Comparison of ENCODE assay signal across 15 cellular contexts in genomic region chr11:64799256-64799924, GRCh38. TPM values are rescaled to one million over a fixed set of nuclear protein-coding genes. Genes with fewer than 3 reads are reported as not detected.
DNase-seq lines count a peak whose midpoint lies in the region; ATAC-seq and TF ChIP-seq lines count a peak whose summit lies in the region.
"Had no signal": no experiment of that assay in that cellular context is flagged by ENCODE, and none has a peak within 500 bp of the region (broad histone marks: within the 10 kb centered on the region; RNA-seq: fewer than 3 reads in every experiment).

No MANE protein-coding gene starts in this region.

- intact Hi-C loops in CD4-positive, alpha-beta T cell (cut with DNase I, micrococcal nuclease): no loop called here
- intact Hi-C loops in activated B cell treated with CpG ODN at 0.5 μM for 24 hours (cut with micrococcal nuclease): loop anchor here (1.0 kb wide), 1 partner anchor 12 kb away; no protein-coding TSS in a partner anchor
- intact Hi-C loops in naive thymus-derived CD4-positive, alpha-beta T cell (cut with micrococcal nuclease): no loop called here
- intact Hi-C loops in CD8-positive, alpha-beta T cell (cut with DNase I, micrococcal nuclease): no loop called here

- TF ChIP-seq CTCF in CD4-positive, alpha-beta T cell (IDR thresholded peaks at IDR 0.05): no peak
- TF ChIP-seq CTCF in activated B cell treated with CpG ODN at 0.5 μM for 24 hours (IDR thresholded peaks at IDR 0.05): no peak
- no peak for TF ChIP-seq CTCF in CD8-positive, alpha-beta T cell (IDR thresholded peaks at IDR 0.05)

- no peak overlapping the region for H3K4me3 ChIP-seq in naive thymus-derived CD4-positive, alpha-beta T cell (ENCODE audit: low read length)
- no peak overlapping the region for H3K4me3 ChIP-seq in CD8-positive, alpha-beta T cell (ENCODE audit: low read depth, low read length)
- H3K4me3 ChIP-seq: cardiac muscle cell, prostate gland had no signal

- no peaks in the 10 kb centered on the region for H3K9me3 Mint-ChIP-seq in CD4-positive, alpha-beta T cell
- no peaks in the 10 kb centered on the region for H3K9me3 Mint-ChIP-seq in activated B cell treated with CpG ODN at 0.5 μM for 24 hours
- H3K9me3 Mint-ChIP-seq in naive thymus-derived CD4-positive, alpha-beta T cell: peaks cover 0 to 1% (median 0%) of the 10 kb centered on the region in 11 donors
- no peaks in the 10 kb centered on the region for H3K9me3 Mint-ChIP-seq in CD8-positive, alpha-beta T cell

- no peaks in the 10 kb centered on the region for H3K27me3 Mint-ChIP-seq in CD4-positive, alpha-beta T cell
- H3K27me3 Mint-ChIP-seq in activated B cell treated with CpG ODN at 0.5 μM for 24 hours: no peaks in the 10 kb centered on the region
- no peaks in the 10 kb centered on the region for H3K27me3 Mint-ChIP-seq in naive thymus-derived CD4-positive, alpha-beta T cell
- no peaks in the 10 kb centered on the region for H3K27me3 Mint-ChIP-seq in CD8-positive, alpha-beta T cell (ENCODE audit: low read depth)

- CTCF ChIA-PET in CD4-positive, alpha-beta T cell (lab: Charles Lee): interaction anchor here (0.6 to 2.8 kb wide), 3 partner anchors 11 to 74 kb away, joined by 3 to 7 read pairs (median 3); no protein-coding TSS in a partner anchor
- CTCF ChIA-PET in activated B cell treated with CpG ODN at 0.5 μM for 24 hours (lab: Charles Lee): interaction anchor here (0.7 to 5.1 kb wide), 6 partner anchors 13 to 213 kb away, joined by 3 to 29 read pairs (median 4); partner anchors contain the start of genes CDC42BPG and SF1
- CTCF ChIA-PET in naive thymus-derived CD4-positive, alpha-beta T cell (lab: Charles Lee): interaction anchor here (0.5 to 2.2 kb wide), 6 partner anchors 11 to 55 kb away, joined by 3 to 8 read pairs (median 4); partner anchors contain the start of gene RASGRP2
- CTCF ChIA-PET in CD8-positive, alpha-beta T cell (lab: Charles Lee): interaction anchor here (0.6 to 1.6 kb wide), 6 partner anchors 11 to 532 kb away, joined by 3 to 4 read pairs (median 3); partner anchors contain the start of gene RASGRP2

- H3K36me3 Mint-ChIP-seq in CD4-positive, alpha-beta T cell (ENCODE audit: low read depth): peaks cover 54% of the 10 kb centered on the region
- H3K36me3 Mint-ChIP-seq in activated B cell treated with CpG ODN at 0.5 μM for 24 hours (ENCODE audit: low read depth): peaks cover 40% of the 10 kb centered on the region
- peaks cover 0 to 11% (median 8%) of the 10 kb centered on the region in 5 donors for H3K36me3 Mint-ChIP-seq in naive thymus-derived CD4-positive, alpha-beta T cell
- peaks cover 48% of the 10 kb centered on the region for H3K36me3 Mint-ChIP-seq in CD8-positive, alpha-beta T cell

- no peak overlapping the region for H3K27ac ChIP-seq in CD4-positive, alpha-beta T cell (ENCODE audit: low read depth, low read length)
- no peak overlapping the region for H3K27ac ChIP-seq in naive thymus-derived CD4-positive, alpha-beta T cell (ENCODE audit: low read depth, low read length)
- no peak overlapping the region for H3K27ac ChIP-seq in CD8-positive, alpha-beta T cell (ENCODE audit: low read depth, low read length)
- H3K27ac ChIP-seq: C4-2B, cardiac muscle cell, prostate gland had no signal

- no peaks in the 10 kb centered on the region for H3K9me3 ChIP-seq in CD4-positive, alpha-beta T cell (ENCODE audit: control insufficient read depth, low read length)
- H3K9me3 ChIP-seq in naive thymus-derived CD4-positive, alpha-beta T cell (ENCODE audit: control insufficient read depth in 2 of 3, low read length in 3 of 3): no peaks in the 10 kb centered on the region
- H3K9me3 ChIP-seq in CD8-positive, alpha-beta T cell (ENCODE audit: low read length): no peaks in the 10 kb centered on the region
- H3K9me3 ChIP-seq: prostate gland, SK-N-SH had no signal

- ATAC-seq in CD4-positive, alpha-beta T cell (ENCODE audit: poor library complexity): no peak
- ATAC-seq in GM18861 (IDR thresholded peaks at IDR 0.05; ENCODE audit: unreplicated experiment): peak; percentile 37
- ATAC-seq in activated B cell treated with CpG ODN at 0.5 μM for 24 hours (ENCODE audit: low read depth): peak; percentile 64
- no peak for ATAC-seq in naive thymus-derived CD4-positive, alpha-beta T cell
- no peak for ATAC-seq in left lobe of liver
- ATAC-seq in GM21367 (IDR thresholded peaks at IDR 0.05; ENCODE audit: unreplicated experiment): no peak
- no peak for ATAC-seq in CD8-positive, alpha-beta T cell

- POLR2A ChIA-PET in CD4-positive, alpha-beta T cell (lab: Charles Lee): interaction anchor here (0.6 to 5.7 kb wide), 5 partner anchors 11 to 323 kb away, joined by 3 to 81 read pairs (median 4); partner anchors contain the start of genes MEN1 and SF1
- POLR2A ChIA-PET in activated B cell treated with CpG ODN at 0.5 μM for 24 hours (lab: Charles Lee): interaction anchor here (0.5 to 7.1 kb wide), 14 partner anchors 11 to 698 kb away, joined by 3 to 86 read pairs (median 4); partner anchors contain the start of genes CDC42BPG, MEN1, RASGRP2 and SF1
- POLR2A ChIA-PET in naive thymus-derived CD4-positive, alpha-beta T cell (lab: Charles Lee): interaction anchor here (0.5 to 12.0 kb wide), 10 partner anchors 16 to 532 kb away, joined by 3 to 125 read pairs (median 4); partner anchors contain the start of genes CDC42BPG, RASGRP2 and SF1
- POLR2A ChIA-PET in CD8-positive, alpha-beta T cell (lab: Charles Lee): interaction anchor here (1.2 to 1.7 kb wide), 3 partner anchors 11 to 55 kb away, joined by 3 to 7 read pairs (median 4); partner anchors contain the start of genes MEN1, RASGRP2 and SF1

- peaks cover 9 to 23% of the 10 kb centered on the region in 2 donors for H3K4me1 ChIP-seq in naive thymus-derived CD4-positive, alpha-beta T cell (ENCODE audit: control insufficient read depth in 2 of 2, insufficient read depth in 2 of 2, low read length in 2 of 2)
- peaks cover 28% of the 10 kb centered on the region for H3K4me1 ChIP-seq in CD8-positive, alpha-beta T cell (ENCODE audit: insufficient read depth, low read length)

- H3K27me3 ChIP-seq in CD4-positive, alpha-beta T cell (ENCODE audit: control insufficient read depth, insufficient read depth, low read length): no peaks in the 10 kb centered on the region
- no peaks in the 10 kb centered on the region for H3K27me3 ChIP-seq in naive thymus-derived CD4-positive, alpha-beta T cell (ENCODE audit: control insufficient read depth in 2 of 2, insufficient read depth in 2 of 2, low read length in 2 of 2)
- H3K27me3 ChIP-seq in CD8-positive, alpha-beta T cell (ENCODE audit: insufficient read depth, low read length): no peaks in the 10 kb centered on the region
- H3K27me3 ChIP-seq: cardiac muscle cell had no signal

- H3K4me1 Mint-ChIP-seq in CD4-positive, alpha-beta T cell (ENCODE audit: low read depth): peaks cover 39% of the 10 kb centered on the region
- peaks cover 60% of the 10 kb centered on the region for H3K4me1 Mint-ChIP-seq in activated B cell treated with CpG ODN at 0.5 μM for 24 hours
- H3K4me1 Mint-ChIP-seq in naive thymus-derived CD4-positive, alpha-beta T cell: peaks cover 25 to 55% (median 34%) of the 10 kb centered on the region in 7 donors
- peaks cover 44% of the 10 kb centered on the region for H3K4me1 Mint-ChIP-seq in CD8-positive, alpha-beta T cell (ENCODE audit: low read depth)

- H3K36me3 ChIP-seq in naive thymus-derived CD4-positive, alpha-beta T cell (ENCODE audit: control insufficient read depth in 2 of 3, insufficient read depth in 3 of 3, low read length in 3 of 3): peaks cover 0 to 65% (median 0%) of the 10 kb centered on the region in 3 experiments
- H3K36me3 ChIP-seq in CD8-positive, alpha-beta T cell (ENCODE audit: insufficient read depth, low read length): peaks cover 22% of the 10 kb centered on the region

- H3K27ac Mint-ChIP-seq in CD4-positive, alpha-beta T cell: peak overlapping the region; percentile 76
- H3K27ac Mint-ChIP-seq in activated B cell treated with CpG ODN at 0.5 μM for 24 hours: peak overlapping the region; percentile 91
- H3K27ac Mint-ChIP-seq in naive thymus-derived CD4-positive, alpha-beta T cell: peak overlapping the region in 6 of 9 donors; percentile 28 to 71 (median 58)
- H3K27ac Mint-ChIP-seq in CD8-positive, alpha-beta T cell: no peak overlapping the region

- no peak for DNase-seq in CD4-positive, alpha-beta T cell
- DNase-seq in activated B cell treated with CpG ODN at 0.5 μM for 24 hours (peak; percentile 32), left lobe of liver (ENCODE audit: low spot score) (no peak), NCI-H526 treated with DMSO at 0.1 percent for 48 hours (lab: John Stamatoyannopoulos, UW) (no peak)
- DNase-seq in naive thymus-derived CD4-positive, alpha-beta T cell: no peak
- DNase-seq in CD8-positive, alpha-beta T cell: no peak
- DNase-seq: activated CD8-positive, alpha-beta memory T cell treated with anti-CD3 and anti-CD28 coated beads, Interleukin-2, amount 50 U/mL, for 4 hours; activated naive CD4-positive, alpha-beta T cell; foreskin fibroblast had no signal

- peak overlapping the region; percentile 51 for H3K4me3 Mint-ChIP-seq in CD4-positive, alpha-beta T cell
- peak overlapping the region; percentile 71 for H3K4me3 Mint-ChIP-seq in activated B cell treated with CpG ODN at 0.5 μM for 24 hours
- peak overlapping the region in 6 of 10 donors; percentile 14 to 59 (median 38) for H3K4me3 Mint-ChIP-seq in naive thymus-derived CD4-positive, alpha-beta T cell
- no peak overlapping the region for H3K4me3 Mint-ChIP-seq in CD8-positive, alpha-beta T cell

RNA-seq across cellular contexts. Expression of gene MAP4K2, which starts 3.6 kb away (rescaled TPM):
- 10 to 100 TPM; 71.9 to 74.1 TPM for total RNA-seq in CD4-positive, alpha-beta T cell
- total RNA-seq in activated B cell treated with CpG ODN at 0.5 μM for 24 hours (69.1 and 73.6 TPM in 2 replicates), left lobe of liver (6.6 TPM)
- 100 to 1,000 TPM in 2 of 5 experiments, 10 to 100 TPM in 3; 75.2 to 130 (median 84.3) TPM for total RNA-seq in naive thymus-derived CD4-positive, alpha-beta T cell
- 10 to 100 TPM; 40.7 to 63.0 TPM for polyA plus RNA-seq in naive thymus-derived CD4-positive, alpha-beta T cell
- 10 to 100 TPM; 56.2 to 60.1 TPM for total RNA-seq in CD8-positive, alpha-beta T cell

RNA-seq across cellular contexts. Expression of gene MEN1, which starts 11.0 kb away (rescaled TPM):
- total RNA-seq in CD4-positive, alpha-beta T cell: 10 to 100 TPM; 16.4 to 17.7 TPM
- total RNA-seq in activated B cell treated with CpG ODN at 0.5 μM for 24 hours (35.1 and 44.6 TPM in 2 replicates), left lobe of liver (24.0 TPM)
- 10 to 100 TPM; 25.7 to 46.4 (median 38.0) TPM for total RNA-seq in naive thymus-derived CD4-positive, alpha-beta T cell
- 10 to 100 TPM; 33.8 to 54.9 TPM for polyA plus RNA-seq in naive thymus-derived CD4-positive, alpha-beta T cell
- total RNA-seq in CD8-positive, alpha-beta T cell: 10 to 100 TPM; 17.6 to 19.1 TPM

RNA-seq across cellular contexts. Expression of gene SF1, which starts 21.0 kb away (rescaled TPM):
- 1,000 to 10,000 TPM; 1,632 to 1,657 TPM for total RNA-seq in CD4-positive, alpha-beta T cell
- total RNA-seq in activated B cell treated with CpG ODN at 0.5 μM for 24 hours (640 and 687 TPM in 2 replicates), left lobe of liver (104 TPM)
- total RNA-seq in naive thymus-derived CD4-positive, alpha-beta T cell: 1,000 to 10,000 TPM in 2 of 5 experiments, 100 to 1,000 TPM in 3; 462 to 1,612 (median 904) TPM
- polyA plus RNA-seq in naive thymus-derived CD4-positive, alpha-beta T cell: 100 to 1,000 TPM; 101 to 155 TPM
- total RNA-seq in CD8-positive, alpha-beta T cell: 1,000 to 10,000 TPM; 1,574 to 1,625 TPM

RNA-seq across cellular contexts. Expression of gene PYGM, which starts 39.6 kb away (rescaled TPM):
- 1 to 10 TPM; 5.0 to 6.0 TPM for total RNA-seq in CD4-positive, alpha-beta T cell
- total RNA-seq in activated B cell treated with CpG ODN at 0.5 μM for 24 hours: 3.2 and 4.8 TPM in 2 replicates
- 10 to 100 TPM in 4 of 5 experiments, 1 to 10 TPM in 1; 8.0 to 16.2 (median 13.9) TPM for total RNA-seq in naive thymus-derived CD4-positive, alpha-beta T cell
- polyA plus RNA-seq in naive thymus-derived CD4-positive, alpha-beta T cell: under 1 TPM; 0.26 to 0.64 TPM
- total RNA-seq in left lobe of liver: 0.28 TPM
- total RNA-seq in CD8-positive, alpha-beta T cell: 1 to 10 TPM; 4.7 to 5.5 TPM

RNA-seq across cellular contexts. Expression of gene CDC42BPG, which starts 45.1 kb away (rescaled TPM):
- total RNA-seq in CD4-positive, alpha-beta T cell: 1 to 10 TPM; 6.9 to 9.7 TPM
- total RNA-seq in activated B cell treated with CpG ODN at 0.5 μM for 24 hours: 2.2 and 3.7 TPM in 2 replicates
- 1 to 10 TPM in 4 of 5 experiments, under 1 TPM in 1; 0.22 to 9.2 (median 8.1) TPM for total RNA-seq in naive thymus-derived CD4-positive, alpha-beta T cell
- under 1 TPM; 0.27 to 0.47 TPM for polyA plus RNA-seq in naive thymus-derived CD4-positive, alpha-beta T cell
- total RNA-seq in left lobe of liver: 1.2 TPM
- 1 to 10 TPM; 6.5 to 7.9 TPM for total RNA-seq in CD8-positive, alpha-beta T cell

Comparison
In these comparisons a context has a peak if more than half of its experiments do, and no peak if none do; other contexts are left out.
1. ATAC-seq: peak in GM18861 (single experiment) and activated B cell treated with CpG ODN at 0.5 μM for 24 hours (single experiment); none in CD4-positive, alpha-beta T cell (single experiment), naive thymus-derived CD4-positive, alpha-beta T cell (single experiment), left lobe of liver (single experiment), GM21367 (single experiment) and CD8-positive, alpha-beta T cell (single experiment).